ENCODE assay signal across 8 cellular contexts in the genomic region with DNA sequence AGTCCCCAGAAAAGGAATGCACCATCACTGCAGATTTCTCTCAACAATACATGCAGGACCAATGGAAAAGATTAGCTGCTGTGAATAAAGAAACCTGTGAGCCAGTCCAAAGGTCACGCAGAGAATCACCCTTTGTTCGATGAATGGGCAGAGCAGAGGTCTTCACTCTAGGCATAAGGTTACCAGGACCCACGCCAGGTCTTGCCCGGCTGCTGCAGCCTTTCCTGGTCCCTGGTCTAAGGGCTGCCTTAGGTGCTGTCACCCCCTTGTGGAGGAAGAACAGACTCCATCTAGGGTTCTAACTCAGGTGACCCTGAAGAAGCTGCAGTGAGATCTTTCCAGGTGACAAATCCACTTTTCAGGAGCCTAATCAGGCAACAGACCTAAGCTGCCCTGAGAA. TPM values are rescaled to one million over a fixed set of nuclear protein-coding genes. Genes with fewer than 3 reads are reported as not detected.
DNase-seq lines count a peak whose midpoint lies in the region; ATAC-seq and TF ChIP-seq lines count a peak whose summit lies in the region.

No MANE protein-coding gene starts in this region.

- H3K27me3 Mint-ChIP-seq in T-helper 2 cell treated with Interferon-gamma antibody and Interleukin-4, amounts not matched to agents 5 μg/mL and 100 μg/mL, for 36 hours (ENCODE audit: low read depth): no peaks in the 10 kb centered on the region

- H3K9me3 Mint-ChIP-seq in T-helper 2 cell treated with Interferon-gamma antibody and Interleukin-4, amounts not matched to agents 5 μg/mL and 100 μg/mL, for 36 hours: no peaks in the 10 kb centered on the region
- no peaks in the 10 kb centered on the region for H3K9me3 Mint-ChIP-seq in stimulated activated effector memory CD8-positive, alpha-beta T cell treated with anti-CD3 and anti-CD28 coated beads, Interleukin-12 subunit alpha, Interleukin-12 subunit beta, amount 100 ng/mL, for 72 hours

- H3K4me1 Mint-ChIP-seq in T-helper 2 cell treated with Interferon-gamma antibody and Interleukin-4, amounts not matched to agents 5 μg/mL and 100 μg/mL, for 36 hours (ENCODE audit: low read depth): peaks cover 28% of the 10 kb centered on the region
- H3K4me1 Mint-ChIP-seq in stimulated activated effector memory CD8-positive, alpha-beta T cell treated with anti-CD3 and anti-CD28 coated beads, Interleukin-12 subunit alpha, Interleukin-12 subunit beta, amount 100 ng/mL, for 72 hours: peaks cover 35% of the 10 kb centered on the region

- H3K36me3 Mint-ChIP-seq in T-helper 2 cell treated with Interferon-gamma antibody and Interleukin-4, amounts not matched to agents 5 μg/mL and 100 μg/mL, for 36 hours (ENCODE audit: low read depth): peaks cover 45% of the 10 kb centered on the region
- peaks cover 96% of the 10 kb centered on the region for H3K36me3 Mint-ChIP-seq in stimulated activated effector memory CD8-positive, alpha-beta T cell treated with anti-CD3 and anti-CD28 coated beads, Interleukin-12 subunit alpha, Interleukin-12 subunit beta, amount 100 ng/mL, for 72 hours

- no peak overlapping the region for H3K27ac Mint-ChIP-seq in T-helper 2 cell treated with Interferon-gamma antibody and Interleukin-4, amounts not matched to agents 5 μg/mL and 100 μg/mL, for 36 hours
- peak overlapping the region; percentile 83 for H3K27ac Mint-ChIP-seq in stimulated activated effector memory CD8-positive, alpha-beta T cell treated with anti-CD3 and anti-CD28 coated beads, Interleukin-12 subunit alpha, Interleukin-12 subunit beta, amount 100 ng/mL, for 72 hours

- DNase-seq in T-helper 2 cell (peak in 3 of 5 experiments; percentile 23 to 66 (median 25)), LNCaP clone FGC (ENCODE audit: low read depth) (no peak), left cardiac atrium (no peak)
- no peak for DNase-seq in T-helper 2 cell treated with Interferon-gamma antibody and Interleukin-4, amounts not matched to agents 5 μg/mL and 100 μg/mL, for 36 hours (ENCODE audit: low spot score)
- peak; percentile 37 to 39 for DNase-seq in activated T-cell treated with anti-CD3 and anti-CD28 coated beads, Interleukin-2, amount 50 U/mL, for 48 hours
- DNase-seq in stimulated activated effector memory CD8-positive, alpha-beta T cell treated with anti-CD3 and anti-CD28 coated beads, Interleukin-12 subunit alpha, Interleukin-12 subunit beta, amount 100 ng/mL, for 72 hours (ENCODE audit: low spot score in 2 of 2): no peak

- no peak overlapping the region for H3K4me3 Mint-ChIP-seq in T-helper 2 cell treated with Interferon-gamma antibody and Interleukin-4, amounts not matched to agents 5 μg/mL and 100 μg/mL, for 36 hours
- no peak overlapping the region for H3K4me3 Mint-ChIP-seq in stimulated activated effector memory CD8-positive, alpha-beta T cell treated with anti-CD3 and anti-CD28 coated beads, Interleukin-12 subunit alpha, Interleukin-12 subunit beta, amount 100 ng/mL, for 72 hours

- intact Hi-C loops in left cardiac atrium (cut with DNase I): no loop called here

- ATAC-seq in left cardiac atrium (peak; percentile 55), GM18519 (IDR thresholded peaks at IDR 0.05; ENCODE audit: low FRiP score, unreplicated experiment) (no peak), GM19328 (IDR thresholded peaks at IDR 0.05; ENCODE audit: unreplicated experiment) (no peak)
- ATAC-seq in stimulated activated effector memory CD8-positive, alpha-beta T cell treated with anti-CD3 and anti-CD28 coated beads, Interleukin-12 subunit alpha, Interleukin-12 subunit beta, amount 100 ng/mL, for 72 hours: peak; percentile 79

- peak; percentile 74 for TF ChIP-seq CTCF in LNCaP clone FGC (IDR thresholded peaks at IDR 0.05; ENCODE audit: control insufficient read depth, extremely low read depth, insufficient read depth)

- no peak overlapping the region for H3K4me3 ChIP-seq in LNCaP clone FGC (ENCODE audit: low read depth, low read length)

RNA-seq across cellular contexts. Expression of a gene that starts 29.0 kb away (rescaled TPM):
- total RNA-seq in left cardiac atrium: 100 to 1,000 TPM; 125 to 144 TPM

RNA-seq across cellular contexts. Expression of a gene that starts 36.1 kb away (rescaled TPM):
- total RNA-seq in left cardiac atrium: 10 to 100 TPM; 16.8 to 28.7 TPM

Comparison
In these comparisons a context has a peak if more than half of its experiments do, and no peak if none do; other contexts are left out.
1. DNase-seq: peak in T-helper 2 cell (3 of 5) and activated T-cell treated with anti-CD3 and anti-CD28 coated beads, Interleukin-2, amount 50 U/mL, for 48 hours (2 of 2); none in T-helper 2 cell treated with Interferon-gamma antibody and Interleukin-4, amounts not matched to agents 5 μg/mL and 100 μg/mL, for 36 hours (single experiment), LNCaP clone FGC (single experiment), left cardiac atrium (single experiment) and stimulated activated effector memory CD8-positive, alpha-beta T cell treated with anti-CD3 and anti-CD28 coated beads, Interleukin-12 subunit alpha, Interleukin-12 subunit beta, amount 100 ng/mL, for 72 hours (0 of 2).
2. ATAC-seq: peak in left cardiac atrium (2 of 2) and stimulated activated effector memory CD8-positive, alpha-beta T cell treated with anti-CD3 and anti-CD28 coated beads, Interleukin-12 subunit alpha, Interleukin-12 subunit beta, amount 100 ng/mL, for 72 hours (single experiment); none in GM18519 (single experiment) and GM19328 (single experiment).